Comparison of ENCODE assay signal across 14 cellular contexts in the genomic region with DNA sequence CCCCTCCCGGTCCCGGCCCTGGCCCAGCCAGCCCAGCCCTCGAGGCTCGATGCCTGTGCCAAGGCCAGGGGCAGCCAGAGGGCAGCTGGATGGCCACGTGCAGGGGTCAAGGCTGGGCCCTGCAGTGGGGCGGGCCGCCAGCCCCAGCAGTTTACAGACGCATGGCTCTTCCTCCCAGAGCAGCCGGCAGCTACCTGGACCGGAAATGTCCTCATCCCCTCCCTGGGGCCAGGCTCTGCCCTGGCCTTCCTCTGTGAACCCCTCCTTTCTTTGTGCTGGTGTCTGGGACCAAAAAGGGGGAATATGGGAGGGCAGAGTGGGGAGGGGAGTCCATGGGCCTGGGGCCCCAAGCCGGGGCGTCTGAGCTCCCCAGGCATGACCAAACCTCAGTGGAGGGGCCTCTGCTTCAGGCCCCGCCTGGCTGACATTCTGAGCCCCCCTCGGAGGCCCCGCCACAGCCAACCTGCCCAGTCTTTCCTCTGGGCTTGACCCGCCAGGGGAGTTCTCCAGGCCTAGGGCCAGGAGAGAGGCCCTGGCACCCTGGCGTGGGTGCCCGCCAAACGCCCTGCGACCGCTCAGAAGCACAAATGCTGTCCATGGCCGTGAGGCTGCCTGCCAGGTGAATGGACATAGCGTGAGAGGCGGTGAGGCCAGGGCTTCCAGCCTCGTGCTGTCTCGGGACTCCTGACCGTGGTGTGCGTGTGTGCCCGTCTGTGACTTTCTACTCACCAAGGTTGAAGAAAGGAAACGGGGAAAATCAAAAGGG. TPM values are rescaled to one million over a fixed set of nuclear protein-coding genes. Genes with fewer than 3 reads are reported as not detected.
A peak's percentile ranks its signal among the peaks of the same experiment; 100 is the strongest.
DNase-seq lines count a peak whose midpoint lies in the region; ATAC-seq, FAIRE-seq and TF ChIP-seq lines count a peak whose summit lies in the region.
"Had no signal": no experiment of that assay in that cellular context is flagged by ENCODE, and none has a peak within 500 bp of the region (broad histone marks: within the 10 kb centered on the region; RNA-seq: fewer than 3 reads in every experiment).

No MANE protein-coding gene starts in this region.

- DNase-seq in GM23338 (ENCODE audit: low spot score), result no peak
- DNase-seq in astrocyte (ENCODE audit: low read depth), result no peak
- no peak for DNase-seq in right atrium auricular region (ENCODE audit: low spot score)
- no peak for DNase-seq in OCI-M2 (lab: John Stamatoyannopoulos, UW; ENCODE audit: unreplicated experiment)
- no peak for DNase-seq in SHP77 treated with DMSO at 0.1 percent for 48 hours (lab: John Stamatoyannopoulos, UW)
- no peak for DNase-seq in amniotic stem cell (lab: John Stamatoyannopoulos, UW)
- DNase-seq: activated gamma-delta T cell treated with Interleukin-2 at 50 U/mL for 16 hours, COR-L47, MV-4-11 had no signal

- H3K27ac Mint-ChIP-seq in GM23338 (no peak overlapping the region), astrocyte (ENCODE audit: unreplicated experiment) (peak overlapping the region; percentile 26)

- H3K27ac ChIP-seq in GM23338 (ENCODE audit: low read depth), result peak overlapping the region; percentile 55; the same call in 1 of the 2 replicates
- H3K27ac ChIP-seq in astrocyte (ENCODE audit: low read depth, low read length), result no peak overlapping the region
- H3K27ac ChIP-seq in right atrium auricular region, result peak overlapping the region; percentile 45 to 64
- peak overlapping the region; percentile 37 for H3K27ac ChIP-seq in neutrophil
- H3K27ac ChIP-seq: VCaP had no signal

- H3K4me3 ChIP-seq in GM23338, result no peak overlapping the region
- no peak overlapping the region for H3K4me3 ChIP-seq in astrocyte (ENCODE audit: insufficient read depth, low read depth, low read length)
- no peak overlapping the region for H3K4me3 ChIP-seq in right atrium auricular region
- no peak overlapping the region for H3K4me3 ChIP-seq in neutrophil (ENCODE audit: low read depth in 1 of 2, low read length in 1 of 2)

- H3K9me2 ChIP-seq in GM23338 (ENCODE audit: insufficient read depth), result no peaks in the 10 kb centered on the region

- H3K27me3 ChIP-seq in GM23338 (ENCODE audit: insufficient read depth), result no peaks in the 10 kb centered on the region
- no peaks in the 10 kb centered on the region for H3K27me3 ChIP-seq in astrocyte (ENCODE audit: insufficient read depth, low read length)
- H3K27me3 ChIP-seq in right atrium auricular region, result no peaks in the 10 kb centered on the region
- peaks cover 24% of the 10 kb centered on the region for H3K27me3 ChIP-seq in neutrophil

- no peak for TF ChIP-seq CTCF in GM23338 (conservative IDR thresholded peaks at IDR 0.05; ENCODE audit: low read depth in 2 of 2)
- no peak for TF ChIP-seq CTCF in astrocyte (IDR thresholded peaks at IDR 0.05; ENCODE audit: insufficient read depth, low read depth, low read length)
- TF ChIP-seq CTCF in right atrium auricular region (IDR thresholded peaks at IDR 0.05), result no peak
- no peak for TF ChIP-seq CTCF in neutrophil (IDR thresholded peaks at IDR 0.05)

- H3K4me1 ChIP-seq in GM23338 (ENCODE audit: insufficient read depth) (no peaks in the 10 kb centered on the region; the same call in 1 of the 2 replicates), astrocyte (ENCODE audit: insufficient read depth, low read length) (peaks cover 3% of the 10 kb centered on the region), right atrium auricular region (peaks cover 0 to 32% of the 10 kb centered on the region in 2 donors), neutrophil (ENCODE audit: control insufficient read depth in 1 of 2, insufficient read depth in 1 of 2, low read depth in 1 of 2, low read length in 1 of 2) (peaks cover 18 to 21% of the 10 kb centered on the region in 2 experiments)

- H3K4me3 Mint-ChIP-seq in GM23338 (no peak overlapping the region), astrocyte (ENCODE audit: unreplicated experiment) (no peak overlapping the region)

- H3K36me3 ChIP-seq in GM23338 (ENCODE audit: insufficient read depth), result no peaks in the 10 kb centered on the region
- H3K36me3 ChIP-seq in astrocyte (ENCODE audit: insufficient read depth, low read length), result no peaks in the 10 kb centered on the region
- no peaks in the 10 kb centered on the region for H3K36me3 ChIP-seq in right atrium auricular region
- peaks cover 31% of the 10 kb centered on the region for H3K36me3 ChIP-seq in neutrophil

- no peaks in the 10 kb centered on the region for H3F3A ChIP-seq in GM23338 (replicated peaks; ENCODE audit: low read depth)

- H4K20me1 ChIP-seq in GM23338 (replicated peaks; ENCODE audit: insufficient read depth) (no peaks in the 10 kb centered on the region; the same call in 1 of the 2 replicates), astrocyte (ENCODE audit: insufficient read depth, low read length) (peaks cover 50% of the 10 kb centered on the region)

- no peak for FAIRE-seq in astrocyte (lab: Jason Lieb, UNC)
- FAIRE-seq: bronchial epithelial cell had no signal

- no peak overlapping the region for H2AFZ ChIP-seq in GM23338
- no peak overlapping the region for H2AFZ ChIP-seq in astrocyte (ENCODE audit: low read depth, low read length)

- no peak overlapping the region for H3K9ac ChIP-seq in astrocyte (ENCODE audit: low read length)

- no peak overlapping the region for H3K4me2 ChIP-seq in GM23338
- no peak overlapping the region for H3K4me2 ChIP-seq in astrocyte (ENCODE audit: low read length)

- no peaks in the 10 kb centered on the region for H3K9me3 ChIP-seq in astrocyte (ENCODE audit: insufficient read depth, low read depth, low read length)
- no peaks in the 10 kb centered on the region for H3K9me3 ChIP-seq in right atrium auricular region
- H3K9me3 ChIP-seq in neutrophil, result no peaks in the 10 kb centered on the region

- peak; percentile 3; the same call in 1 of the 3 replicates for ATAC-seq in GM23338
- no peak for ATAC-seq in GM21528 (IDR thresholded peaks at IDR 0.05; ENCODE audit: low FRiP score, unreplicated experiment)

- H3K27me3 Mint-ChIP-seq in GM23338 (ENCODE audit: insufficient read depth, low read depth, poor library complexity) (peaks cover 18% of the 10 kb centered on the region), astrocyte (ENCODE audit: low read depth, unreplicated experiment) (peaks cover 3% of the 10 kb centered on the region)

- H3K36me3 Mint-ChIP-seq in GM23338 (ENCODE audit: low read depth) (peaks cover 4% of the 10 kb centered on the region), astrocyte (ENCODE audit: low read depth, unreplicated experiment) (peaks cover 6% of the 10 kb centered on the region)

- peaks cover 9% of the 10 kb centered on the region; the same call in 2 of the 3 replicates for H3K4me1 Mint-ChIP-seq in GM23338
- peaks cover 2% of the 10 kb centered on the region for H3K4me1 Mint-ChIP-seq in astrocyte (ENCODE audit: low read depth, unreplicated experiment)

- H3K9me3 Mint-ChIP-seq in GM23338 (peaks cover 4% of the 10 kb centered on the region; the same call in 1 of the 3 replicates), astrocyte (ENCODE audit: unreplicated experiment) (no peaks in the 10 kb centered on the region)

- no peaks in the 10 kb centered on the region for H3K79me2 ChIP-seq in GM23338 (replicated peaks; ENCODE audit: insufficient read depth)
- no peaks in the 10 kb centered on the region for H3K79me2 ChIP-seq in astrocyte (ENCODE audit: insufficient read depth, low read length)

TF ChIP-seq in GM23338, 12 proteins besides CTCF, POLR2A, EP300 and RAD21:
- TF ChIP-seq POLR2AphosphoS5 (IDR thresholded peaks at IDR 0.05; ENCODE audit: low read depth), result 0 out of 2 replicates have a peak, but pooled peaks have one; percentile 0
- no peak for TF ChIP-seq EZH2phosphoT487 (IDR thresholded peaks at IDR 0.05; ENCODE audit: unreplicated experiment)
- TF ChIP-seq ZNF114 (CRISPR knock-in tag; IDR thresholded peaks at IDR 0.05), result no peak
- no peak for TF ChIP-seq STAT1 (IDR thresholded peaks at IDR 0.05; ENCODE audit: unreplicated experiment)

RNA-seq across cellular contexts. Expression of gene AMZ1, which starts 24.7 kb away (rescaled TPM):
- 0.73 and 1.6 TPM in 2 replicates for total RNA-seq in GM23338 (2014; rRNA removed; shearing (Covaris generic))
- polyA plus RNA-seq in GM23338 (2016; fragmentation: Nextera tagmentation; extraction: Ambion mirVana), result 2.0 and 4.5 TPM in 2 replicates
- total RNA-seq in astrocyte (3.4 and 5.7 TPM in 2 replicates), right atrium auricular region (under 1 TPM in 1 of 2 donors, not detected in 1; 0.07 TPM)
- total RNA-seq: bronchial epithelial cell, HT1080 had no signal

RNA-seq across cellular contexts. Expression of gene TTYH3, which starts 31.5 kb away (rescaled TPM):
- total RNA-seq in GM23338 (2014; rRNA removed; shearing (Covaris generic)), result 113 and 126 TPM in 2 replicates
- polyA plus RNA-seq in GM23338 (2016; fragmentation: Nextera tagmentation; extraction: Ambion mirVana), result 59.6 and 62.3 TPM in 2 replicates
- total RNA-seq in astrocyte (264 and 273 TPM in 2 replicates), right atrium auricular region (10 to 100 TPM in 1 of 2 donors, 1 to 10 TPM in 1; 7.0 to 11.1 TPM)
